In genomic region chr12:6554168-6554989, GRCh38 we compare ENCODE assay signal across 1 cellular context.
TF ChIP-seq lines count a peak whose summit lies in the region.

No MANE protein-coding gene starts in this region.

TF ChIP-seq in GM12878, 131 proteins besides CTCF, POLR2A, EP300 and RAD21 (continued from another document):
- TF ChIP-seq MLLT1 (IDR thresholded peaks at IDR 0.05) (peak; percentile 80; the same call in 1 of the 2 replicates), KDM1A (IDR thresholded peaks at IDR 0.05; ENCODE audit: borderline replicate concordance) (no peak), MEF2B (IDR thresholded peaks at IDR 0.05; ENCODE audit: partially characterized antibody, poor library complexity, severe bottlenecking) (no peak), PML (IDR thresholded peaks at IDR 0.05; ENCODE audit: low read length) (no peak), HCFC1 (IDR thresholded peaks at IDR 0.05; ENCODE audit: low read length) (no peak), HDGF (IDR thresholded peaks at IDR 0.05) (0 out of 2 replicates have a peak, but pooled peaks have one; percentile 65), KAT2A (conservative IDR thresholded peaks at IDR 0.05; ENCODE audit: control insufficient read depth, low read depth, low read length) (no peak)
